28 cellular contexts compared by ENCODE assay signal in genomic region chr3:182413061-182413460, GRCh38.
"Had no signal": no experiment of that assay in that cellular context is flagged by ENCODE, and none has a peak within 500 bp of the region (broad histone marks: within the 10 kb centered on the region; RNA-seq: fewer than 3 reads in every experiment).

No MANE protein-coding gene starts in this region.

- H3K27me3 ChIP-seq: colonic mucosa, heart right ventricle, ovary, suprapubic skin, transverse colon, upper lobe of right lung, uterus had no signal

- H3K36me3 ChIP-seq: colonic mucosa, heart right ventricle, lower lobe of right lung, ovary, suprapubic skin, transverse colon, upper lobe of right lung, uterus had no signal

- H3K27ac ChIP-seq: colonic mucosa, heart right ventricle, lower lobe of right lung, ovary, psoas muscle, suprapubic skin, transverse colon, upper lobe of right lung, uterus had no signal

- H3K4me1 ChIP-seq: colonic mucosa, heart right ventricle, lower lobe of right lung, psoas muscle, suprapubic skin, transverse colon, upper lobe of right lung, uterus had no signal

- H3K4me3 ChIP-seq: colonic mucosa, heart right ventricle, lower lobe of right lung, ovary, psoas muscle, suprapubic skin, transverse colon, upper lobe of right lung, uterus had no signal

- ATAC-seq: esophagus mucosa; heart right ventricle; left ventricle myocardium superior; lower lobe of right lung; naive thymus-derived CD8-positive, alpha-beta T cell; psoas muscle; right cardiac atrium; stimulated activated naive B cell treated with anti-CD40 and anti-IgM and Interleukin-4, amounts not matched to agents 10 μg/mL and 1 μg/mL and 100 μg/mL, for 72 hours; upper lobe of right lung had no signal

- DNase-seq: colonic mucosa; effector CD8-positive, alpha-beta T cell; endodermal cell; foreskin fibroblast; glutamatergic neuron; heart right ventricle; hippocampal formation; immature natural killer cell; islet precursor cell; kidney glomerular epithelial cell; left ventricle myocardium superior; lower lobe of right lung; naive thymus-derived CD8-positive, alpha-beta T cell; nephron progenitor cell; occipital lobe; ovary; posterior cingulate gyrus; psoas muscle; right cardiac atrium; small intestine; stimulated activated CD4-positive, alpha-beta T cell treated with anti-CD3 and anti-CD28 coated beads, Interleukin-15, amount 100 ng/mL, for 24 hours; stimulated activated CD4-positive, alpha-beta T cell treated with anti-CD3 and anti-CD28 coated beads, Interleukin-2, amount 100 ng/mL, for 48 hours; stimulated activated naive B cell treated with anti-CD40 and anti-IgM and Interleukin-4, amounts not matched to agents 10 μg/mL and 1 μg/mL and 100 μg/mL, for 72 hours; transverse colon; upper lobe of right lung; uterus had no signal

- H3K9me3 ChIP-seq: colonic mucosa, heart right ventricle, lower lobe of right lung, ovary, psoas muscle, suprapubic skin, transverse colon, upper lobe of right lung, uterus had no signal
